Comparison of ENCODE assay signal across 8 cellular contexts in the genomic region with DNA sequence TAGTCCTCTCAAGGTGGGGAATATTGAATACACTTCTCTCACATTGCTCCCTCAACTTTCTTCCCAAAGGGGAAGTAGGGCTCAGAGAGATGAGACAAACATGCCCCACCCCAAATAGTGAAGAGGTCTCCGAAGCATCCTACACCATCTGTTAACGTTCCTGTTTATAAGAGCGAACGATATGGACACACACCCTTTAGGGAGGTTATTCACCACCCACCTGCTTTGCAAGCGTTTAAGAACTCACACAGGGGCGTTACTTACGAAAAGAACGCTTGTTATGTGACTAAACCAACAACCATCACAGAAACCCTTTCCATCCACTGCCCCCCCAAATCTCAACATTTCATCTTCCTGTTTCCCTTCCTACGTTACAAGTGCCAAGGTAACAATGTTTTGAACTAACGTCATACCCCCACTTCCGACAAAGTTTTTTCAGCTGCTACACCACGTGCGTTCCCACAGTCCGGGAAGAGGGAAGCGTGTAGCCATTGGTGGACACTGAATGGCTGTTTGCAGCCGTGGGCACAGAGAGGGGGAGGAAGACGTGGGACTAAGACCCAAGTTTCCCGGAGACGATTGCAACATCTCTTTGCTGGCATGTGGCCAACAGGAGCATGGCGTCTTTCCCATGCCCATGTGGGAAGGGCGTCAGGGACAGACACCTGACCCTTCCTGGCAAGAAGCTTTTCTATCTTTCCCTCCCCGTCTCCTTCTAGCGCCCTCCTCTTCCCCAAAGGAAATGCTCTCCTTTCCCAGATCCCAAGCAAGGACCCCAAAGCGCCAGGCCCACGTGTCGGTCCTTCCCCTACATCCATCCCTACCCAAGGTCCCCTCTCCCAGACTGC. TPM values are rescaled to one million over a fixed set of nuclear protein-coding genes. Genes with fewer than 3 reads are reported as not detected.
DNase-seq lines count a peak whose midpoint lies in the region; ATAC-seq, FAIRE-seq and TF ChIP-seq lines count a peak whose summit lies in the region.

No MANE protein-coding gene starts in this region.

- intact Hi-C loops in HepG2 (cut with micrococcal nuclease; ENCODE audit: unreplicated experiment) = loop anchor here (2.0 kb wide), 1 partner anchor 509 kb away; the partner anchor contains the start of gene GABARAPL1

- H4K20me1 ChIP-seq in HepG2 (ENCODE audit: insufficient read depth, low read length) = peaks cover 40% of the 10 kb centered on the region

- peak; percentile 14; the same call in 1 of the 2 replicates for TF ChIP-seq CTCF in HepG2 (CRISPR knock-in tag; IDR thresholded peaks at IDR 0.05)

- H3K27me3 ChIP-seq in HepG2 (ENCODE audit: control insufficient read depth in 1 of 2, insufficient read depth in 2 of 2, low read length in 2 of 2) = peaks cover 0 to 11% of the 10 kb centered on the region in 2 experiments; a peak in 2 of 5 replicates

- 2% methylated on average over 23 of the region's 26 CpGs for WGBS in HepG2 (ENCODE audit: low lambda C conversion rate)

- ATAC-seq in HG02588 (IDR thresholded peaks at IDR 0.05; ENCODE audit: unreplicated experiment) (peak; percentile 31), HepG2 (peak; percentile 66)

- TF ChIP-seq EP300 in HepG2 (IDR thresholded peaks at IDR 0.05; ENCODE audit: low read depth in 2 of 2, low read length in 2 of 2) (0 out of 4 replicates have a peak, but pooled peaks of 1 of the 2 experiments have one; percentile 24), HepG2 (CRISPR knock-in tag; IDR thresholded peaks at IDR 0.05; ENCODE audit: borderline replicate concordance) (no peak)

- peak overlapping the region; percentile 80 for H3K27ac ChIP-seq in HepG2 (ENCODE audit: extremely low read length, insufficient read depth, low read length)

- BruUV-seq in HepG2 (replicated peaks; lab: Mats Ljungman, UMichigan) = TSS peak; percentile 81

- no peaks in the 10 kb centered on the region for H3K9me3 ChIP-seq in ES-I3 (ENCODE audit: control insufficient read depth, insufficient read depth, low read length)
- H3K9me3 ChIP-seq in HepG2 (ENCODE audit: low read length) = no peaks in the 10 kb centered on the region

- H3K36me3 ChIP-seq in ES-I3 (ENCODE audit: insufficient read depth, low read length) (no peaks in the 10 kb centered on the region), HepG2 (replicated peaks in 1 of 2; ENCODE audit: control insufficient read depth in 1 of 2, insufficient read depth in 2 of 2, low read length in 2 of 2) (peaks cover 4 to 15% of the 10 kb centered on the region in 2 experiments)

- peak overlapping the region; percentile 94 for H3K4me2 ChIP-seq in HepG2 (ENCODE audit: low read depth, low read length)

- peaks cover 35% of the 10 kb centered on the region for H3K4me1 ChIP-seq in ES-I3 (ENCODE audit: insufficient read depth, low read length)
- peaks cover 54% of the 10 kb centered on the region for H3K4me1 ChIP-seq in HepG2 (ENCODE audit: insufficient read depth, low read length)

- H3K79me2 ChIP-seq in HepG2 (ENCODE audit: insufficient read depth, low read length) = peaks cover 61% of the 10 kb centered on the region

- peak; percentile 77 for FAIRE-seq in HepG2 (lab: Jason Lieb, UNC)

- CTCF ChIA-PET in HepG2 (lab: Yijun Ruan, JAX; ENCODE audit: low intra/inter-chr PET ratio, low total read pairs) = interaction anchor here (2.6 kb wide), 1 partner anchor 28 kb away, joined by 11 read pairs; no protein-coding TSS in a partner anchor

- H3K9ac ChIP-seq in ES-I3 (ENCODE audit: low read depth, low read length) (peak overlapping the region; percentile 81), HepG2 (ENCODE audit: insufficient read depth, low read depth, low read length) (peak overlapping the region; percentile 92)

- POLR2A ChIA-PET in HepG2 (lab: Yijun Ruan, JAX) = interaction anchor here (0.8 kb wide), 1 partner anchor 450 kb away, joined by 3 read pairs; no protein-coding TSS in a partner anchor

- no peak for TF ChIP-seq RAD21 in HepG2 (CRISPR knock-in tag; IDR thresholded peaks at IDR 0.05)

- in situ Hi-C loops in HepG2 (cut with HindIII; ENCODE audit: extremely low pct_ligation_motif_present, low pct_unique_long_range_greater_than_20kb) = no loop called here

- DNase-seq in NCI-H2171 treated with DMSO at 0.1 percent for 48 hours (lab: John Stamatoyannopoulos, UW) (peak; percentile 68), dermis microvascular lymphatic vessel endothelial cell (ENCODE audit: low read depth in 2 of 2) (peak; percentile 99 to 100), HepG2 (ENCODE audit: low spot score) (peak; percentile 81), OCI-M2 (lab: John Stamatoyannopoulos, UW; ENCODE audit: unreplicated experiment) (no peak)
- DNase-seq in activated CD4-positive, alpha-beta T cell treated with anti-CD3 and anti-CD28 coated beads for 4 hours = peak; percentile 36
- DNase-seq in stimulated activated CD4-positive, alpha-beta T cell treated with anti-CD3 and anti-CD28 coated beads, Interleukin-4, amount 100 ng/mL, for 24 hours = peak; percentile 47

- TF ChIP-seq POLR2A in HepG2 (IDR thresholded peaks at IDR 0.05; ENCODE audit: insufficient read depth in 1 of 2, low read depth in 2 of 2, low read length in 2 of 2) = peak; percentile 44; a peak in 2 of 4 replicates

- peak overlapping the region; percentile 84 to 99 (median 93) for H3K4me3 ChIP-seq in HepG2 (replicated peaks in 1 of 3; ENCODE audit: insufficient read depth in 1 of 3, low read depth in 2 of 3, low read length in 3 of 3)

- no peak overlapping the region for H2AFZ ChIP-seq in HepG2 (ENCODE audit: low read length)

TF ChIP-seq in HepG2, 621 proteins besides CTCF, POLR2A, EP300 and RAD21 (continues in another document):
- TF ChIP-seq HMG20B (CRISPR knock-in tag; conservative IDR thresholded peaks at IDR 0.05) = no peak
- no peak for TF ChIP-seq JARID2 (CRISPR knock-in tag; IDR thresholded peaks at IDR 0.05; ENCODE audit: insufficient replicate concordance)
- no peak; the same call in 1 of the 2 replicates for TF ChIP-seq RFX1 (IDR thresholded peaks at IDR 0.05)
- no peak for TF ChIP-seq ZSCAN20 (CRISPR knock-in tag; IDR thresholded peaks at IDR 0.05; ENCODE audit: borderline replicate concordance)
- no peak for TF ChIP-seq DNMT1 (CRISPR knock-in tag; IDR thresholded peaks at IDR 0.05)
- TF ChIP-seq ZNF781 (CRISPR knock-in tag; IDR thresholded peaks at IDR 0.05; ENCODE audit: borderline replicate concordance, not compliant biosample characterization) = peak; percentile 22

RNA-seq across cellular contexts. Expression of gene YBX3, which starts 1.2 kb away (rescaled TPM):
- total RNA-seq in dermis microvascular lymphatic vessel endothelial cell (122 and 127 TPM in 2 replicates), HepG2 (2016; rRNA removed; fragmentation: Illumina TruSeq; extraction: Trizol) (62.6 and 77.5 TPM in 2 replicates)
- 196 and 201 TPM in 2 replicates for total RNA-seq in HepG2 (2016; cell fraction: cytosol; rRNA removed; fragmentation: Illumina TruSeq; extraction: Trizol; ENCODE audit: low read depth)
- total RNA-seq in HepG2 (2016; cell fraction: insoluble cytoplasmic fraction; rRNA removed; fragmentation: Illumina TruSeq; extraction: Trizol) = 52.0 and 76.4 TPM in 2 replicates
- 193 and 202 TPM in 2 replicates for total RNA-seq in HepG2 (2016; cell fraction: membrane; rRNA removed; fragmentation: Illumina TruSeq; extraction: Trizol)
- 85.5 and 101 TPM in 2 replicates for total RNA-seq in HepG2 (2016; cell fraction: nucleus; rRNA removed; fragmentation: Illumina TruSeq; extraction: Trizol)
- polyA plus RNA-seq in HepG2 (2011; rRNA removed) = 99.6 and 107 TPM in 2 replicates
- polyA plus RNA-seq in HepG2 (2011; cell fraction: cytosol; rRNA removed) = 78.6 and 78.7 TPM in 2 replicates
- 376 and 410 TPM in 2 replicates for polyA plus RNA-seq in HepG2 (2011; cell fraction: nucleus; rRNA removed)
- 107 and 155 TPM in 2 replicates for polyA plus RNA-seq in HepG2 (2012)
- polyA plus RNA-seq in HepG2 (2016; cell fraction: cytosol; fragmentation: Illumina TruSeq; extraction: Trizol; ENCODE audit: low read depth) = 380 and 410 TPM in 2 replicates
- polyA plus RNA-seq in HepG2 (2016; cell fraction: insoluble cytoplasmic fraction; fragmentation: Illumina TruSeq; extraction: Trizol; ENCODE audit: low read depth) = 105 and 112 TPM in 2 replicates
- polyA plus RNA-seq in HepG2 (2016; cell fraction: membrane; fragmentation: Illumina TruSeq; extraction: Trizol; ENCODE audit: low read depth) = 302 and 346 TPM in 2 replicates
- 178 and 216 TPM in 2 replicates for polyA plus RNA-seq in HepG2 (2016; cell fraction: nucleus; fragmentation: Illumina TruSeq; extraction: Trizol; ENCODE audit: insufficient read depth, low read depth)
- polyA minus RNA-seq in HepG2 (2011; rRNA and poly(A)+ RNA removed; ENCODE audit: low replicate concordance) = 56.6 and 119 TPM in 2 replicates
- 28.9 and 30.7 TPM in 2 replicates for polyA minus RNA-seq in HepG2 (2011; cell fraction: cytosol; rRNA and poly(A)+ RNA removed)
- polyA minus RNA-seq in HepG2 (2011; cell fraction: nucleus; rRNA and poly(A)+ RNA removed) = 154 and 197 TPM in 2 replicates

RNA-seq across cellular contexts. Expression of gene STYK1, which starts 48.0 kb away (rescaled TPM):
- total RNA-seq in dermis microvascular lymphatic vessel endothelial cell = 3.2 and 6.7 TPM in 2 replicates
- total RNA-seq in HepG2 (2016; rRNA removed; fragmentation: Illumina TruSeq; extraction: Trizol) = not detected in 2 replicates
- total RNA-seq in HepG2 (2016; cell fraction: cytosol; rRNA removed; fragmentation: Illumina TruSeq; extraction: Trizol; ENCODE audit: low read depth) = not detected in 2 replicates
- total RNA-seq in HepG2 (2016; cell fraction: insoluble cytoplasmic fraction; rRNA removed; fragmentation: Illumina TruSeq; extraction: Trizol) = not detected in 2 replicates
- not detected in 2 replicates for total RNA-seq in HepG2 (2016; cell fraction: membrane; rRNA removed; fragmentation: Illumina TruSeq; extraction: Trizol)
- total RNA-seq in HepG2 (2016; cell fraction: nucleus; rRNA removed; fragmentation: Illumina TruSeq; extraction: Trizol) = not detected in 2 replicates
- not detected in 2 replicates for polyA plus RNA-seq in HepG2 (2011; rRNA removed)
- polyA plus RNA-seq in HepG2 (2011; cell fraction: cytosol; rRNA removed) = not detected in 2 replicates
- polyA plus RNA-seq in HepG2 (2011; cell fraction: nucleus; rRNA removed) = not detected in 2 replicates
- not detected in 2 replicates for polyA plus RNA-seq in HepG2 (2012)
- not detected in 2 replicates for polyA plus RNA-seq in HepG2 (2016; cell fraction: cytosol; fragmentation: Illumina TruSeq; extraction: Trizol; ENCODE audit: low read depth)
- polyA plus RNA-seq in HepG2 (2016; cell fraction: insoluble cytoplasmic fraction; fragmentation: Illumina TruSeq; extraction: Trizol; ENCODE audit: low read depth) = not detected in 2 replicates
- not detected in 2 replicates for polyA plus RNA-seq in HepG2 (2016; cell fraction: membrane; fragmentation: Illumina TruSeq; extraction: Trizol; ENCODE audit: low read depth)
- not detected in 2 replicates for polyA plus RNA-seq in HepG2 (2016; cell fraction: nucleus; fragmentation: Illumina TruSeq; extraction: Trizol; ENCODE audit: insufficient read depth, low read depth)
- polyA minus RNA-seq in HepG2 (2011; rRNA and poly(A)+ RNA removed; ENCODE audit: low replicate concordance) = 9.3 TPM in 1 of 2 replicates, not detected in the other
- polyA minus RNA-seq in HepG2 (2011; cell fraction: cytosol; rRNA and poly(A)+ RNA removed) = not detected in 2 replicates
- polyA minus RNA-seq in HepG2 (2011; cell fraction: nucleus; rRNA and poly(A)+ RNA removed) = not detected in 2 replicates
